Comparison of ENCODE assay signal across 8 cellular contexts in genomic region chr6:53048431-53049195, GRCh38. TPM values are rescaled to one million over a fixed set of nuclear protein-coding genes. Genes with fewer than 3 reads are reported as not detected.
DNase-seq lines count a peak whose midpoint lies in the region; ATAC-seq, FAIRE-seq and TF ChIP-seq lines count a peak whose summit lies in the region.

No MANE protein-coding gene starts in this region.

- peak; percentile 94 for ATAC-seq in GM21367 (IDR thresholded peaks at IDR 0.05; ENCODE audit: unreplicated experiment)
- peak; percentile 86 for ATAC-seq in HG03575 (IDR thresholded peaks at IDR 0.05; ENCODE audit: extremely low read depth, insufficient number of reproducible peaks, low FRiP score, unreplicated experiment)

- CTCF ChIA-PET in CD4-positive, alpha-beta memory T cell (lab: Charles Lee; ENCODE audit: partially characterized antibody), result interaction anchor here (1.5 to 1.7 kb wide), 3 partner anchors 17 to 53 kb away, joined by 4 to 6 read pairs (median 6); partner anchors contain the start of genes FBXO9 and GSTA4
- CTCF ChIA-PET in HEK293T (lab: Yijun Ruan, JAX), result no interaction called here

- peak overlapping the region; percentile 49 to 80 (median 68) for H3K4me3 Mint-ChIP-seq in CD4-positive, alpha-beta memory T cell

- no peak for FAIRE-seq in small intestine (lab: Jason Lieb, UNC)

- H3K9me3 ChIP-seq in CD4-positive, alpha-beta memory T cell (ENCODE audit: control insufficient read depth in 1 of 2, low read length in 2 of 2), result no peaks in the 10 kb centered on the region
- no peaks in the 10 kb centered on the region for H3K9me3 ChIP-seq in small intestine (ENCODE audit: control insufficient read depth, low read depth)

- peak overlapping the region in 5 of 7 donors; percentile 10 to 50 (median 36) for H3K27ac Mint-ChIP-seq in CD4-positive, alpha-beta memory T cell

- in situ Hi-C loops in brain microvascular endothelial cell (cut with HindIII; ENCODE audit: low pct_ligation_motif_present, low sequenced_read_pairs), result no loop called here

- H3K4me1 Mint-ChIP-seq in CD4-positive, alpha-beta memory T cell, result peaks cover 24 to 35% (median 30%) of the 10 kb centered on the region in 4 donors

- H3K9me3 Mint-ChIP-seq in CD4-positive, alpha-beta memory T cell, result peaks cover 0 to 3% (median 0%) of the 10 kb centered on the region in 8 donors

- H3K4me1 ChIP-seq in CD4-positive, alpha-beta memory T cell (ENCODE audit: insufficient read depth, low read length), result peaks cover 17% of the 10 kb centered on the region
- H3K4me1 ChIP-seq in small intestine (ENCODE audit: control insufficient read depth in 2 of 2, insufficient read depth in 1 of 2, low read depth in 1 of 2, low read length in 1 of 2), result no peaks in the 10 kb centered on the region

- POLR2A ChIA-PET in CD4-positive, alpha-beta memory T cell (lab: Charles Lee; ENCODE audit: partially characterized antibody), result interaction anchor here (0.6 to 2.6 kb wide), 3 partner anchors 17 to 746 kb away, joined by 3 to 9 read pairs (median 3); partner anchors contain the start of genes FBXO9, GSTA4 and LRRC1
- POLR2A ChIA-PET in HEK293T (lab: Yijun Ruan, JAX), result interaction anchor here (1.0 kb wide), 1 partner anchor 16 kb away, joined by 3 read pairs; the partner anchor contains the start of gene FBXO9

- TF ChIP-seq POLR2A in lower leg skin (IDR thresholded peaks at IDR 0.05), result no peak

- peak in 4 of 5 donors; percentile 29 to 57 (median 48) for DNase-seq in CD4-positive, alpha-beta memory T cell
- DNase-seq in brain microvascular endothelial cell (peak; percentile 87), small intestine (peak; percentile 48), lower leg skin (ENCODE audit: low spot score in 2 of 2) (no peak), mesenteric fat pad (ENCODE audit: low spot score) (no peak), HEK293T (ENCODE audit: extremely low spot score) (no peak)

- no peaks in the 10 kb centered on the region for H3K27me3 ChIP-seq in CD4-positive, alpha-beta memory T cell (ENCODE audit: insufficient read depth, low read length)
- H3K27me3 ChIP-seq in brain microvascular endothelial cell (replicated peaks) (no peaks in the 10 kb centered on the region), small intestine (ENCODE audit: control insufficient read depth in 2 of 2, insufficient read depth in 2 of 2, low read length in 2 of 2) (no peaks in the 10 kb centered on the region)

- intact Hi-C loops in CD4-positive, alpha-beta memory T cell (cut with micrococcal nuclease), result loop anchor here (5.0 kb wide), 1 partner anchor 51 kb away; the partner anchor contains the start of gene GSTA4
- intact Hi-C loops in lower leg skin (cut with DNase I; ENCODE audit: low total_unique reads), result no loop called here

- H3K36me3 ChIP-seq in CD4-positive, alpha-beta memory T cell (ENCODE audit: insufficient read depth, low read length), result no peaks in the 10 kb centered on the region
- H3K36me3 ChIP-seq in brain microvascular endothelial cell (replicated peaks), result no peaks in the 10 kb centered on the region
- H3K36me3 ChIP-seq in small intestine (ENCODE audit: control insufficient read depth in 2 of 2, insufficient read depth in 2 of 2, low read length in 2 of 2), result no peaks in the 10 kb centered on the region

- peaks cover 11 to 17% of the 10 kb centered on the region in 2 donors for H3K36me3 Mint-ChIP-seq in CD4-positive, alpha-beta memory T cell

- WGBS in small intestine, 3 donors, result 80 to 93% (median 82%) methylated on average over 9 of the region's 9 CpGs
- 68 to 70% methylated on average over 9 of the region's 9 CpGs for WGBS in lower leg skin, 2 donors

- H3K27me3 Mint-ChIP-seq in CD4-positive, alpha-beta memory T cell, result no peaks in the 10 kb centered on the region

- H3K4me3 ChIP-seq in CD4-positive, alpha-beta memory T cell (ENCODE audit: low read length in 2 of 2), result no peak overlapping the region
- H3K4me3 ChIP-seq in brain microvascular endothelial cell (ENCODE audit: low read depth, low read length), result peak overlapping the region; percentile 37
- H3K4me3 ChIP-seq in small intestine (ENCODE audit: low read depth in 1 of 2, low read length in 2 of 2), result no peak overlapping the region
- no peak overlapping the region for H3K4me3 ChIP-seq in lower leg skin (ENCODE audit: low read depth, poor library complexity, severe bottlenecking)

- no peak overlapping the region for H3K27ac ChIP-seq in CD4-positive, alpha-beta memory T cell (ENCODE audit: low read depth, low read length)
- H3K27ac ChIP-seq in brain microvascular endothelial cell, result peak overlapping the region; percentile 99
- H3K27ac ChIP-seq in small intestine (ENCODE audit: low read depth in 1 of 2, low read length in 1 of 2), result no peak overlapping the region

- TF ChIP-seq CTCF in brain microvascular endothelial cell (IDR thresholded peaks at IDR 0.05; ENCODE audit: low read depth, low read length, missing control alignments), result no peak
- no peak for TF ChIP-seq CTCF in lower leg skin (IDR thresholded peaks at IDR 0.05)

TF ChIP-seq in HEK293T, 16 proteins besides CTCF, POLR2A, EP300 and RAD21:
- no peak for TF ChIP-seq PKNOX1 (IDR thresholded peaks at IDR 0.05)
- no peak for TF ChIP-seq FOXA1 (IDR thresholded peaks at IDR 0.05)
- no peak for TF ChIP-seq SUZ12 (IDR thresholded peaks at IDR 0.05)
- TF ChIP-seq L3MBTL2 (conservative IDR thresholded peaks at IDR 0.05), result no peak
- TF ChIP-seq NFRKB (IDR thresholded peaks at IDR 0.05), result no peak
- TF ChIP-seq FOXK2 (IDR thresholded peaks at IDR 0.05), result no peak
- no peak for TF ChIP-seq SP1 (IDR thresholded peaks at IDR 0.05)
- TF ChIP-seq LEF1 (IDR thresholded peaks at IDR 0.05; ENCODE audit: borderline replicate concordance), result no peak
- no peak for TF ChIP-seq BHLHE40 (IDR thresholded peaks at IDR 0.05; ENCODE audit: borderline replicate concordance)
- no peak for TF ChIP-seq ARNT (IDR thresholded peaks at IDR 0.05)
- TF ChIP-seq FOXM1 (IDR thresholded peaks at IDR 0.05; ENCODE audit: borderline replicate concordance), result no peak
- TF ChIP-seq CTBP1 (IDR thresholded peaks at IDR 0.05; ENCODE audit: borderline replicate concordance), result no peak
TF ChIP-seq in HEK293T: peak in this region for 0.

RNA-seq across cellular contexts. Expression of gene CILK1, which starts 13.0 kb away (rescaled TPM):
- 10 to 100 TPM; 12.8 to 12.9 TPM for total RNA-seq in CD4-positive, alpha-beta memory T cell
- 1 to 10 TPM; 3.3 to 4.7 TPM for polyA plus RNA-seq in CD4-positive, alpha-beta memory T cell
- polyA plus RNA-seq in small intestine, result 10 to 100 TPM in 1 of 3 donors, 1 to 10 TPM in 2; 5.9 to 11.4 (median 9.8) TPM
- total RNA-seq in lower leg skin, result 10 to 100 TPM; 13.1 to 22.5 (median 17.4) TPM
- total RNA-seq in mesenteric fat pad, result 10.2 TPM

RNA-seq across cellular contexts. Expression of gene FBXO9, which starts 16.6 kb away (rescaled TPM):
- 100 to 1,000 TPM; 126 to 136 TPM for total RNA-seq in CD4-positive, alpha-beta memory T cell
- polyA plus RNA-seq in CD4-positive, alpha-beta memory T cell, result 10 to 100 TPM; 56.2 to 61.1 TPM
- 10 to 100 TPM; 30.6 to 39.4 (median 38.5) TPM for polyA plus RNA-seq in small intestine
- total RNA-seq in lower leg skin (10 to 100 TPM; 22.5 to 45.0 (median 28.3) TPM), mesenteric fat pad (158 TPM)

RNA-seq across cellular contexts. Expression of gene GSTA4, which starts 53.5 kb away (rescaled TPM):
- total RNA-seq in CD4-positive, alpha-beta memory T cell, result not detected
- polyA plus RNA-seq in CD4-positive, alpha-beta memory T cell, result 1 to 10 TPM in 1 of 2 donors, under 1 TPM in 1; 0.57 to 1.7 TPM
- 10 to 100 TPM; 11.3 to 24.2 (median 20.9) TPM for polyA plus RNA-seq in small intestine
- 100 to 1,000 TPM; 114 to 148 (median 117) TPM for total RNA-seq in lower leg skin
- 20.4 TPM for total RNA-seq in mesenteric fat pad

Comparison
In these comparisons a context has a peak if more than half of its experiments do, and no peak if none do; other contexts are left out.
1. DNase-seq: peak in CD4-positive, alpha-beta memory T cell (4 of 5), brain microvascular endothelial cell (single experiment) and small intestine (single experiment); none in lower leg skin (0 of 2), mesenteric fat pad (single experiment) and HEK293T (single experiment).
2. RNA of gene GSTA4, which starts 53.5 kb away (total RNA-seq): 114 to 148 TPM in lower leg skin and 20.4 TPM in mesenteric fat pad (single experiment); not detected in CD4-positive, alpha-beta memory T cell; every median in the first group is over 10 times any median in the second.